Comparison of ENCODE assay signal across 1 cellular context in the genomic region with DNA sequence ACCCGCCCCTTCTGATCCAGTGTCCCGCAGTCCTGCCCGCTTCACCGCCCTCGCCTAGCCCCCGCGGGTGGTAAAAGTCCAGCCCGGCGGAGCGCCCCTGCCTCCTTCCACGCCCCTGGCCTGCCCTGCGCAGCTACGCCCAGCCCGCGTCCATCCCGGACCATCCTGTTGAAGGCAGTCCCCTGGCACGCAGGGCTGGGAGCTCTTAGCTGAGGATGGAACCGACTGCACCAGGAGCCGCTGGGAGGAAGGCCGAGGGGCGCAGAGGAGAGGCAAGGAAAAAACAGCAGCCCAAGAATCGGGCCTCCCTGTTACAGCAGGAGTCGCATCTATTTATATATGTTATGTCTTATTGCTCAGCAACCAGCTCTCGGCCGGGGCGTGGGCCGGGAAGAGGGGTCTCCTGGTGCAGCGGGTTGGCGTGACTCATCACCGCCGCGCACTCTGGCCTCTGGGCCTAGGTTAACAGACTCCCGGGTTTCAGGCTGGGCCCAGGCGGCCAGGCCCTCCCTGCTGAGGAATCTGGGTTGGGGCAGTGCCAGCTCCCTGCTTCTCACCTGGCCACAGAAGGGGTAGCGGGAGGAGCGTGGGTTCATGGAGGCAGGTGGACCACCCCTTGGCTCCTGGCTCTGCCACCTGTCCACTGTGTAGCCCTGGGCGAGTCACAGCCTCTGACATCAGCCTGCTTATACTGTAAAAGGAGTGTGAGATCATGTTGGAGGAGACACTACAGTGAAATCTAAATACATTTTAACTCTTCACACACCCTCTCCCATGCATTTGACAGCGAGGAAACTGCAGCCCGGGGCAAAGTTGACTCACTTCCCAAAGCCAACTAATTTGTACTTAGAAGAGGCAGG.
TF ChIP-seq lines count a peak whose summit lies in the region.

No MANE protein-coding gene starts in this region.

TF ChIP-seq in HepG2, 621 proteins besides CTCF, POLR2A, EP300 and RAD21 (continued from another document and continues in another):
- TF ChIP-seq ZNF687 (CRISPR knock-in tag; IDR thresholded peaks at IDR 0.05) (peak; percentile 87), ZNF883 (CRISPR knock-in tag; IDR thresholded peaks at IDR 0.05; ENCODE audit: not compliant biosample characterization) (peak; percentile 22), ZNF414 (CRISPR knock-in tag; IDR thresholded peaks at IDR 0.05) (no peak), REPIN1 (CRISPR knock-in tag; IDR thresholded peaks at IDR 0.05; ENCODE audit: borderline replicate concordance, low read depth) (no peak), GATAD2A (CRISPR knock-in tag; IDR thresholded peaks at IDR 0.05) (peak; percentile 24; the same call in 1 of the 2 replicates), ZNF460 (CRISPR knock-in tag; IDR thresholded peaks at IDR 0.05; ENCODE audit: borderline replicate concordance) (no peak), ZNF562 (CRISPR knock-in tag; IDR thresholded peaks at IDR 0.05; ENCODE audit: borderline replicate concordance) (no peak), NR2F1 (CRISPR knock-in tag; IDR thresholded peaks at IDR 0.05) (peak in 1 of 2 experiments; percentile 62; a peak in 1 of 4 replicates), RXRB (CRISPR knock-in tag; IDR thresholded peaks at IDR 0.05; ENCODE audit: borderline replicate concordance) (0 out of 2 replicates have a peak, but pooled peaks have one; percentile 6), HNRNPLL (IDR thresholded peaks at IDR 0.05; ENCODE audit: low read depth, low read length, poor library complexity, severe bottlenecking) (peak; percentile 35), ZNF776 (CRISPR knock-in tag; IDR thresholded peaks at IDR 0.05) (peak; percentile 55; the same call in 1 of the 2 replicates), ZBTB38 (CRISPR knock-in tag; IDR thresholded peaks at IDR 0.05) (0 out of 2 replicates have a peak, but pooled peaks have one; percentile 20), ZEB1 (IDR thresholded peaks at IDR 0.05; ENCODE audit: insufficient replicate concordance, low read depth) (peak; percentile 43), ZNF292 (CRISPR knock-in tag; IDR thresholded peaks at IDR 0.05; ENCODE audit: borderline replicate concordance, low read depth) (0 out of 2 replicates have a peak, but pooled peaks have one; percentile 36)
- TF ChIP-seq, protein P1, sequence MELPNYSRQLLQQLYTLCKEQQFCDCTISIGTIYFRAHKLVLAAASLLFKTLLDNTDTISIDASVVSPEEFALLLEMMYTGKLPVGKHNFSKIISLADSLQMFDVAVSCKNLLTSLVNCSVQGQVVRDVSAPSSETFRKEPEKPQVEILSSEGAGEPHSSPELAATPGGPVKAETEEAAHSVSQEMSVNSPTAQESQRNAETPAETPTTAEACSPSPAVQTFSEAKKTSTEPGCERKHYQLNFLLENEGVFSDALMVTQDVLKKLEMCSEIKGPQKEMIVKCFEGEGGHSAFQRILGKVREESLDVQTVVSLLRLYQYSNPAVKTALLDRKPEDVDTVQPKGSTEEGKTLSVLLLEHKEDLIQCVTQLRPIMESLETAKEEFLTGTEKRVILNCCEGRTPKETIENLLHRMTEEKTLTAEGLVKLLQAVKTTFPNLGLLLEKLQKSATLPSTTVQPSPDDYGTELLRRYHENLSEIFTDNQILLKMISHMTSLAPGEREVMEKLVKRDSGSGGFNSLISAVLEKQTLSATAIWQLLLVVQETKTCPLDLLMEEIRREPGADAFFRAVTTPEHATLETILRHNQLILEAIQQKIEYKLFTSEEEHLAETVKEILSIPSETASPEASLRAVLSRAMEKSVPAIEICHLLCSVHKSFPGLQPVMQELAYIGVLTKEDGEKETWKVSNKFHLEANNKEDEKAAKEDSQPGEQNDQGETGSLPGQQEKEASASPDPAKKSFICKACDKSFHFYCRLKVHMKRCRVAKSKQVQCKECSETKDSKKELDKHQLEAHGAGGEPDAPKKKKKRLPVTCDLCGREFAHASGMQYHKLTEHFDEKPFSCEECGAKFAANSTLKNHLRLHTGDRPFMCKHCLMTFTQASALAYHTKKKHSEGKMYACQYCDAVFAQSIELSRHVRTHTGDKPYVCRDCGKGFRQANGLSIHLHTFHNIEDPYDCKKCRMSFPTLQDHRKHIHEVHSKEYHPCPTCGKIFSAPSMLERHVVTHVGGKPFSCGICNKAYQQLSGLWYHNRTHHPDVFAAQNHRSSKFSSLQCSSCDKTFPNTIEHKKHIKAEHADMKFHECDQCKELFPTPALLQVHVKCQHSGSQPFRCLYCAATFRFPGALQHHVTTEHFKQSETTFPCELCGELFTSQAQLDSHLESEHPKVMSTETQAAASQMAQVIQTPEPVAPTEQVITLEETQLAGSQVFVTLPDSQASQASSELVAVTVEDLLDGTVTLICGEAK (IDR thresholded peaks at IDR 0.05): no peak
- TF ChIP-seq, protein P1 (CRISPR knock-in tag; IDR thresholded peaks at IDR 0.05): 0 out of 2 replicates have a peak, but pooled peaks have one; percentile 18
- TF ChIP-seq, protein P2, sequence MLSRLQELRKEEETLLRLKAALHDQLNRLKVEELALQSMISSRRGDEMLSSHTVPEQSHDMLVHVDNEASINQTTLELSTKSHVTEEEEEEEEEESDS (CRISPR knock-in tag; IDR thresholded peaks at IDR 0.05; ENCODE audit: borderline replicate concordance): no peak
- TF ChIP-seq, protein P3, sequence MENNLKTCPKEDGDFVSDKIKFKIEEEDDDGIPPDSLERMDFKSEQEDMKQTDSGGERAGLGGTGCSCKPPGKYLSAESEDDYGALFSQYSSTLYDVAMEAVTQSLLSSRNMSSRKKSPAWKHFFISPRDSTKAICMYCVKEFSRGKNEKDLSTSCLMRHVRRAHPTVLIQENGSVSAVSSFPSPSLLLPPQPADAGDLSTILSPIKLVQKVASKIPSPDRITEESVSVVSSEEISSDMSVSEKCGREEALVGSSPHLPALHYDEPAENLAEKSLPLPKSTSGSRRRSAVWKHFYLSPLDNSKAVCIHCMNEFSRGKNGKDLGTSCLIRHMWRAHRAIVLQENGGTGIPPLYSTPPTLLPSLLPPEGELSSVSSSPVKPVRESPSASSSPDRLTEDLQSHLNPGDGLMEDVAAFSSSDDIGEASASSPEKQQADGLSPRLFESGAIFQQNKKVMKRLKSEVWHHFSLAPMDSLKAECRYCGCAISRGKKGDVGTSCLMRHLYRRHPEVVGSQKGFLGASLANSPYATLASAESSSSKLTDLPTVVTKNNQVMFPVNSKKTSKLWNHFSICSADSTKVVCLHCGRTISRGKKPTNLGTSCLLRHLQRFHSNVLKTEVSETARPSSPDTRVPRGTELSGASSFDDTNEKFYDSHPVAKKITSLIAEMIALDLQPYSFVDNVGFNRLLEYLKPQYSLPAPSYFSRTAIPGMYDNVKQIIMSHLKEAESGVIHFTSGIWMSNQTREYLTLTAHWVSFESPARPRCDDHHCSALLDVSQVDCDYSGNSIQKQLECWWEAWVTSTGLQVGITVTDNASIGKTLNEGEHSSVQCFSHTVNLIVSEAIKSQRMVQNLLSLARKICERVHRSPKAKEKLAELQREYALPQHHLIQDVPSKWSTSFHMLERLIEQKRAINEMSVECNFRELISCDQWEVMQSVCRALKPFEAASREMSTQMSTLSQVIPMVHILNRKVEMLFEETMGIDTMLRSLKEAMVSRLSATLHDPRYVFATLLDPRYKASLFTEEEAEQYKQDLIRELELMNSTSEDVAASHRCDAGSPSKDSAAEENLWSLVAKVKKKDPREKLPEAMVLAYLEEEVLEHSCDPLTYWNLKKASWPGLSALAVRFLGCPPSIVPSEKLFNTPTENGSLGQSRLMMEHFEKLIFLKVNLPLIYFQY (CRISPR knock-in tag; IDR thresholded peaks at IDR 0.05; ENCODE audit: borderline replicate concordance): peak; percentile 45; the same call in 1 of the 2 replicates
- TF ChIP-seq, protein P4, sequence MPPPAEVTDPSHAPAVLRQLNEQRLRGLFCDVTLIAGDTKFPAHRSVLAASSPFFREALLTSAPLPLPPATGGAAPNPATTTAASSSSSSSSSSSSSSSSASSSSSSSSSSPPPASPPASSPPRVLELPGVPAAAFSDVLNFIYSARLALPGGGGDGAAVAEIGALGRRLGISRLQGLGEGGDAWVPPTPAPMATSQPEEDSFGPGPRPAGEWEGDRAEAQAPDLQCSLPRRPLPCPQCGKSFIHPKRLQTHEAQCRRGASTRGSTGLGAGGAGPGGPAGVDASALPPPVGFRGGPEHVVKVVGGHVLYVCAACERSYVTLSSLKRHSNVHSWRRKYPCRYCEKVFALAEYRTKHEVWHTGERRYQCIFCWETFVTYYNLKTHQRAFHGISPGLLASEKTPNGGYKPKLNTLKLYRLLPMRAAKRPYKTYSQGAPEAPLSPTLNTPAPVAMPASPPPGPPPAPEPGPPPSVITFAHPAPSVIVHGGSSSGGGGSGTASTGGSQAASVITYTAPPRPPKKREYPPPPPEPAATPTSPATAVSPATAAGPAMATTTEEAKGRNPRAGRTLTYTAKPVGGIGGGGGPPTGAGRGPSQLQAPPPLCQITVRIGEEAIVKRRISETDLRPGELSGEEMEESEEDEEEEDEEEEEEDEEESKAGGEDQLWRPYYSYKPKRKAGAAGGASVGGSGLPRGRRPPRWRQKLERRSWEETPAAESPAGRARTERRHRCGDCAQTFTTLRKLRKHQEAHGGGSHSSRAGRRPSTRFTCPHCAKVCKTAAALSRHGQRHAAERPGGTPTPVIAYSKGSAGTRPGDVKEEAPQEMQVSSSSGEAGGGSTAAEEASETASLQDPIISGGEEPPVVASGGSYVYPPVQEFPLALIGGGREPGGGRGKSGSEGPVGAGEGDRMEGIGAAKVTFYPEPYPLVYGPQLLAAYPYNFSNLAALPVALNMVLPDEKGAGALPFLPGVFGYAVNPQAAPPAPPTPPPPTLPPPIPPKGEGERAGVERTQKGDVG (CRISPR knock-in tag; IDR thresholded peaks at IDR 0.05; ENCODE audit: borderline replicate concordance): 0 out of 2 replicates have a peak, but pooled peaks have one; percentile 75
- TF ChIP-seq, protein P5, sequence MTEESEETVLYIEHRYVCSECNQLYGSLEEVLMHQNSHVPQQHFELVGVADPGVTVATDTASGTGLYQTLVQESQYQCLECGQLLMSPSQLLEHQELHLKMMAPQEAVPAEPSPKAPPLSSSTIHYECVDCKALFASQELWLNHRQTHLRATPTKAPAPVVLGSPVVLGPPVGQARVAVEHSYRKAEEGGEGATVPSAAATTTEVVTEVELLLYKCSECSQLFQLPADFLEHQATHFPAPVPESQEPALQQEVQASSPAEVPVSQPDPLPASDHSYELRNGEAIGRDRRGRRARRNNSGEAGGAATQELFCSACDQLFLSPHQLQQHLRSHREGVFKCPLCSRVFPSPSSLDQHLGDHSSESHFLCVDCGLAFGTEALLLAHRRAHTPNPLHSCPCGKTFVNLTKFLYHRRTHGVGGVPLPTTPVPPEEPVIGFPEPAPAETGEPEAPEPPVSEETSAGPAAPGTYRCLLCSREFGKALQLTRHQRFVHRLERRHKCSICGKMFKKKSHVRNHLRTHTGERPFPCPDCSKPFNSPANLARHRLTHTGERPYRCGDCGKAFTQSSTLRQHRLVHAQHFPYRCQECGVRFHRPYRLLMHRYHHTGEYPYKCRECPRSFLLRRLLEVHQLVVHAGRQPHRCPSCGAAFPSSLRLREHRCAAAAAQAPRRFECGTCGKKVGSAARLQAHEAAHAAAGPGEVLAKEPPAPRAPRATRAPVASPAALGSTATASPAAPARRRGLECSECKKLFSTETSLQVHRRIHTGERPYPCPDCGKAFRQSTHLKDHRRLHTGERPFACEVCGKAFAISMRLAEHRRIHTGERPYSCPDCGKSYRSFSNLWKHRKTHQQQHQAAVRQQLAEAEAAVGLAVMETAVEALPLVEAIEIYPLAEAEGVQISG (CRISPR knock-in tag; IDR thresholded peaks at IDR 0.05): peak; percentile 40; the same call in 1 of the 2 replicates
